Comparison of ENCODE assay signal across 6 cellular contexts in genomic region chr1:43754892-43755291, GRCh38.
"Had no signal": no experiment of that assay in that cellular context is flagged by ENCODE, and none has a peak within 500 bp of the region (broad histone marks: within the 10 kb centered on the region; RNA-seq: fewer than 3 reads in every experiment).

No MANE protein-coding gene starts in this region.

- ATAC-seq: GM12878 had no signal

- FAIRE-seq: G401.6, GM12878, GM12892, GM18507 had no signal

- H3K4me3 ChIP-seq: GM12878 had no signal

- DNase-seq: GDM1, GF-D8 had no signal
